In the genomic region with DNA sequence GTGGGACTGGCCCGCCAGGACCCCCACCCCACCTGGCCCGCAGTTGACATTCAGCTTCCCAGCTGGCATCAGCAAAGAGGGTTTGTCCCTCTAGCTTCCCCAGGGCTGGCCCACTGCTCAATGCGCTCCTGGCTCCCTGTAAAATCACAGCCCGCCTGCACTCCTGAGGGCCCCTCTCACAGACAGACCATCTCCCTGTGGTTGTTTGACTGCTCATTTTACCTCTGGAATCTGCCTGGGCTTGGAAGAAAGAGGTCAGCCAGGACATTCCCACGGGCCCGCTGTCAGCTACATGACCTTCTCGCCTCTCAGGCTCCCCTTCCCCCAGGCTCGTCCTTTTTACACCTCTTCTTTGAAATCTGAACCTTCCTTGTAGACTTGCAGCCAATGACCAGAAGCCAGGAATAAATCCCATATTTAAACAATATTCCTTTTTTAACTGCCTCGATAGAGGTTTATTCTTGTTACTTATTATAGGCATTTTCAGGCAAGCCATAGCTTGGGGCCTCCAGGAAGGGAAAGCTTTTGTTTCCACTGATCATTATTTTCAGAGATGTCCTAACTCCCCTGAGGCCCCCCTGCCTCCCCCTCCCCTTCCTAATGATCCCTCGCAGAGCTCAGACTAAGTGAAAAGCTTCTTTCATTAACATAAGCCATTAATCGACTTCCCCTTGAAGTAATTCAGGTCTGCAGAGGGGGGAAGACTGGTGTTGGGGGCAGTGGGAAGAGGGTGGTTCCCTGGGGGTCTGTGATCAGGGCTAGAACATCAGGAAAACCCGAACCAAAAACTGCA, we compare ENCODE assay signal across 12 cellular contexts.
A peak's percentile ranks its signal among the peaks of the same experiment; 100 is the strongest.
DNase-seq lines count a peak whose midpoint lies in the region; ATAC-seq, FAIRE-seq and TF ChIP-seq lines count a peak whose summit lies in the region.
"Had no signal": no experiment of that assay in that cellular context is flagged by ENCODE, and none has a peak within 500 bp of the region (broad histone marks: within the 10 kb centered on the region; RNA-seq: fewer than 3 reads in every experiment).

No MANE protein-coding gene starts in this region.

- peak overlapping the region; percentile 86 for H3K27ac Mint-ChIP-seq in astrocyte (ENCODE audit: unreplicated experiment)
- H3K27ac Mint-ChIP-seq in mesothelial cell of epicardium, result peak overlapping the region; percentile 81
- H3K27ac Mint-ChIP-seq: stimulated activated naive B cell treated with anti-CD40 and anti-IgM and Interleukin-4, amounts not matched to agents 10 μg/mL and 1 μg/mL and 100 μg/mL, for 72 hours had no signal

- H3K27me3 ChIP-seq in left ventricle myocardium inferior (ENCODE audit: low read depth) (no peaks in the 10 kb centered on the region), astrocyte (ENCODE audit: insufficient read depth, low read length) (peaks cover 13% of the 10 kb centered on the region)

- no peaks in the 10 kb centered on the region for H3K79me2 ChIP-seq in astrocyte (ENCODE audit: insufficient read depth, low read length)

- peaks cover 12% of the 10 kb centered on the region for H3K27me3 Mint-ChIP-seq in astrocyte (ENCODE audit: low read depth, unreplicated experiment)
- no peaks in the 10 kb centered on the region for H3K27me3 Mint-ChIP-seq in mesothelial cell of epicardium (ENCODE audit: low read depth)

- H3K27ac ChIP-seq in left ventricle myocardium inferior (replicated peaks) (no peak overlapping the region), astrocyte (ENCODE audit: low read depth, low read length) (no peak overlapping the region)

- DNase-seq in Right ventricle myocardium superior, result no peak
- DNase-seq in left ventricle myocardium inferior, result no peak
- no peak for DNase-seq in astrocyte (ENCODE audit: low read depth)
- DNase-seq in mesothelial cell of epicardium (ENCODE audit: low spot score in 2 of 2, unreplicated experiment in 2 of 2), result peak in 1 of 2 experiments; percentile 39
- DNase-seq in NCI-H510A treated with DMSO at 0.1 percent for 48 hours (lab: John Stamatoyannopoulos, UW), result no peak
- DNase-seq: aorta; C1 segment of cervical spinal cord; NCI-H2107; stimulated activated naive B cell treated with anti-CD40 and anti-IgM and Interleukin-4, amounts not matched to agents 10 μg/mL and 1 μg/mL and 100 μg/mL, for 72 hours had no signal

- no peak overlapping the region for H3K4me2 ChIP-seq in astrocyte (ENCODE audit: low read length)

- peaks cover 2% of the 10 kb centered on the region for H3K9me3 Mint-ChIP-seq in astrocyte (ENCODE audit: unreplicated experiment)
- H3K9me3 Mint-ChIP-seq in mesothelial cell of epicardium, result peaks cover 13% of the 10 kb centered on the region

- H3K9me3 ChIP-seq in left ventricle myocardium inferior (replicated peaks), result peaks cover 15% of the 10 kb centered on the region
- H3K9me3 ChIP-seq in astrocyte (ENCODE audit: insufficient read depth, low read depth, low read length), result no peaks in the 10 kb centered on the region

- H3K4me1 Mint-ChIP-seq in astrocyte (ENCODE audit: low read depth, unreplicated experiment) (peaks cover 23% of the 10 kb centered on the region), mesothelial cell of epicardium (peaks cover 48% of the 10 kb centered on the region)

- no peak overlapping the region for H3K4me3 ChIP-seq in left ventricle myocardium inferior
- no peak overlapping the region for H3K4me3 ChIP-seq in astrocyte (ENCODE audit: insufficient read depth, low read depth, low read length)

- TF ChIP-seq CTCF in left ventricle myocardium inferior (IDR thresholded peaks at IDR 0.05; ENCODE audit: borderline replicate concordance) (no peak), astrocyte (IDR thresholded peaks at IDR 0.05; ENCODE audit: insufficient read depth, low read depth, low read length) (no peak), mesothelial cell of epicardium (IDR thresholded peaks at IDR 0.05; ENCODE audit: unreplicated experiment) (no peak)

- no peaks in the 10 kb centered on the region for H3K36me3 Mint-ChIP-seq in astrocyte (ENCODE audit: low read depth, unreplicated experiment)
- no peaks in the 10 kb centered on the region for H3K36me3 Mint-ChIP-seq in mesothelial cell of epicardium
- H3K36me3 Mint-ChIP-seq: stimulated activated naive B cell treated with anti-CD40 and anti-IgM and Interleukin-4, amounts not matched to agents 10 μg/mL and 1 μg/mL and 100 μg/mL, for 72 hours had no signal

- H3K4me3 Mint-ChIP-seq in astrocyte (ENCODE audit: unreplicated experiment), result peak overlapping the region; percentile 73
- peak overlapping the region; percentile 30 for H3K4me3 Mint-ChIP-seq in mesothelial cell of epicardium
- H3K4me3 Mint-ChIP-seq: stimulated activated naive B cell treated with anti-CD40 and anti-IgM and Interleukin-4, amounts not matched to agents 10 μg/mL and 1 μg/mL and 100 μg/mL, for 72 hours had no signal

- H2AFZ ChIP-seq in astrocyte (ENCODE audit: low read depth, low read length), result no peak overlapping the region

- intact Hi-C loops in Right ventricle myocardium superior (cut with DNase I), result no loop called here
- intact Hi-C loops in left ventricle myocardium inferior (cut with micrococcal nuclease), result no loop called here

- FAIRE-seq in astrocyte (lab: Jason Lieb, UNC), result no peak

- peaks cover 21% of the 10 kb centered on the region for H3K4me1 ChIP-seq in left ventricle myocardium inferior
- H3K4me1 ChIP-seq in astrocyte (ENCODE audit: insufficient read depth, low read length), result no peaks in the 10 kb centered on the region

- ATAC-seq in Right ventricle myocardium superior (ENCODE audit: poor library complexity) (peak; percentile 46), HG03280 (IDR thresholded peaks at IDR 0.05; ENCODE audit: unreplicated experiment) (no peak), GM19463 (IDR thresholded peaks at IDR 0.05; ENCODE audit: unreplicated experiment) (no peak), HG02938 (IDR thresholded peaks at IDR 0.05; ENCODE audit: unreplicated experiment) (no peak)
- ATAC-seq: stimulated activated naive B cell treated with anti-CD40 and anti-IgM and Interleukin-4, amounts not matched to agents 10 μg/mL and 1 μg/mL and 100 μg/mL, for 72 hours had no signal

- no peaks in the 10 kb centered on the region for H4K20me1 ChIP-seq in astrocyte (ENCODE audit: insufficient read depth, low read length)

- no peak overlapping the region for H3K9ac ChIP-seq in astrocyte (ENCODE audit: low read length)

- H3K36me3 ChIP-seq in left ventricle myocardium inferior, result no peaks in the 10 kb centered on the region
- no peaks in the 10 kb centered on the region for H3K36me3 ChIP-seq in astrocyte (ENCODE audit: insufficient read depth, low read length)
